In genomic region chr3:111588527-111588926, GRCh38 we compare ENCODE assay signal across 20 cellular contexts. TPM values are rescaled to one million over a fixed set of nuclear protein-coding genes. Genes with fewer than 3 reads are reported as not detected.
DNase-seq lines count a peak whose midpoint lies in the region; ATAC-seq, FAIRE-seq and TF ChIP-seq lines count a peak whose summit lies in the region.
"Had no signal": no experiment of that assay in that cellular context is flagged by ENCODE, and none has a peak within 500 bp of the region (broad histone marks: within the 10 kb centered on the region; RNA-seq: fewer than 3 reads in every experiment).

No MANE protein-coding gene starts in this region.

- H3K4me1 ChIP-seq in smooth muscle cell (ENCODE audit: low read depth) (no peaks in the 10 kb centered on the region), spleen (no peaks in the 10 kb centered on the region)
- H3K4me1 ChIP-seq: gastrocnemius medialis, tibial nerve had no signal

- H3K36me3 ChIP-seq in bronchial epithelial cell (ENCODE audit: control insufficient read depth, insufficient read depth, low read length) (no peaks in the 10 kb centered on the region), smooth muscle cell (ENCODE audit: low read depth) (no peaks in the 10 kb centered on the region), spleen (peaks cover 0 to 7% (median 0%) of the 10 kb centered on the region in 6 donors)
- H3K36me3 ChIP-seq: gastrocnemius medialis, tibial nerve had no signal

- TF ChIP-seq POLR2A in spleen (IDR thresholded peaks at IDR 0.05), result no peak

- H3K27me3 ChIP-seq in bronchial epithelial cell (ENCODE audit: control insufficient read depth, insufficient read depth, low read length) (no peaks in the 10 kb centered on the region), smooth muscle cell (ENCODE audit: low read depth) (no peaks in the 10 kb centered on the region), spleen (replicated peaks in 1 of 7) (no peaks in the 10 kb centered on the region), dorsolateral prefrontal cortex (peaks cover 0 to 6% (median 0%) of the 10 kb centered on the region in 45 donors)
- H3K27me3 ChIP-seq: gastrocnemius medialis, tibial nerve had no signal

- H3K27ac ChIP-seq in smooth muscle cell (ENCODE audit: low read depth), result peak overlapping the region; percentile 68
- no peak overlapping the region for H3K27ac ChIP-seq in spleen
- no peak overlapping the region for H3K27ac ChIP-seq in dorsolateral prefrontal cortex
- H3K27ac ChIP-seq: coronary artery, gastrocnemius medialis, tibial nerve had no signal

- no peak overlapping the region for H2AFZ ChIP-seq in smooth muscle cell (ENCODE audit: low read depth)

- H3K27me3 Mint-ChIP-seq in activated T-cell treated with anti-CD3 and anti-CD28 coated beads, Interleukin-2, amount 50 U/mL, for 72 hours (ENCODE audit: low read depth), result no peaks in the 10 kb centered on the region
- H3K27me3 Mint-ChIP-seq in HFFc6 (ENCODE audit: insufficient read depth), result no peaks in the 10 kb centered on the region

- no peak for FAIRE-seq in bronchial epithelial cell (lab: Jason Lieb, UNC)
- FAIRE-seq: endothelial cell of umbilical vein, TTC549 had no signal

- peaks cover 70% of the 10 kb centered on the region for H3K4me1 Mint-ChIP-seq in activated T-cell treated with anti-CD3 and anti-CD28 coated beads, Interleukin-2, amount 50 U/mL, for 72 hours (ENCODE audit: low read depth)
- peaks cover 88% of the 10 kb centered on the region for H3K4me1 Mint-ChIP-seq in HFFc6 (ENCODE audit: low read depth)

- peak overlapping the region in 1 of 2 donors; percentile 64 for H3K4me3 Mint-ChIP-seq in activated T-cell treated with anti-CD3 and anti-CD28 coated beads, Interleukin-2, amount 50 U/mL, for 72 hours
- no peak overlapping the region for H3K4me3 Mint-ChIP-seq in HFFc6

- peaks cover 35 to 74% of the 10 kb centered on the region in 2 donors for H3K36me3 Mint-ChIP-seq in activated T-cell treated with anti-CD3 and anti-CD28 coated beads, Interleukin-2, amount 50 U/mL, for 72 hours (ENCODE audit: insufficient read depth in 2 of 2)
- peaks cover 28% of the 10 kb centered on the region for H3K36me3 Mint-ChIP-seq in HFFc6 (ENCODE audit: low read depth)

- H3F3A ChIP-seq in smooth muscle cell (ENCODE audit: low read depth), result peaks cover 3% of the 10 kb centered on the region

- no peaks in the 10 kb centered on the region for H3K9me3 ChIP-seq in smooth muscle cell (replicated peaks; ENCODE audit: low read depth)
- no peaks in the 10 kb centered on the region for H3K9me3 ChIP-seq in spleen
- H3K9me3 ChIP-seq: gastrocnemius medialis had no signal

- peak in 1 of 2 donors; percentile 30 for ATAC-seq in activated T-cell treated with anti-CD3 and anti-CD28 coated beads, Interleukin-2, amount 50 U/mL, for 72 hours (replicated peaks in 1 of 2)
- ATAC-seq: gastrocnemius medialis, left lobe of liver had no signal

- H3K4me2 ChIP-seq in smooth muscle cell, result no peak overlapping the region

- DNase-seq in activated T-cell treated with anti-CD3 and anti-CD28 coated beads, Interleukin-2, amount 50 U/mL, for 72 hours, result no peak
- no peak for DNase-seq in activated T-cell treated with anti-CD3 and anti-CD28 coated beads for 4 hours
- peak; percentile 25 for DNase-seq in HFFc6
- DNase-seq in bronchial epithelial cell (ENCODE audit: low read depth), result peak; percentile 72
- no peak for DNase-seq in smooth muscle cell (lab: John Stamatoyannopoulos, UW; ENCODE audit: unreplicated experiment)
- no peak for DNase-seq in spleen
- DNase-seq in GM20000 (ENCODE audit: low spot score), result no peak
- DNase-seq in dorsolateral prefrontal cortex, result no peak
- DNase-seq: activated CD4-positive, alpha-beta T cell treated with anti-CD3 and anti-CD28 coated beads, Interleukin-2, amount 50 U/mL, for 48 hours; activated gamma-delta T cell treated with Interleukin-2 at 50 U/mL for 16 hours; DND-41; gastrocnemius medialis; NCI-H146; NCI-H2227 treated with DMSO at 0.1 percent for 48 hours had no signal

- no peaks in the 10 kb centered on the region for H4K20me1 ChIP-seq in smooth muscle cell (ENCODE audit: low read depth)

- intact Hi-C loops in spleen (cut with DNase I; ENCODE audit: low total_unique reads) (no loop called here), dorsolateral prefrontal cortex (cut with DNase I) (no loop called here)

- peaks cover 6 to 9% of the 10 kb centered on the region in 2 donors for H3K9me3 Mint-ChIP-seq in activated T-cell treated with anti-CD3 and anti-CD28 coated beads, Interleukin-2, amount 50 U/mL, for 72 hours
- no peaks in the 10 kb centered on the region; the same call in none of the 2 replicates for H3K9me3 Mint-ChIP-seq in HFFc6

- TF ChIP-seq CTCF in HFFc6 (IDR thresholded peaks at IDR 0.05) (no peak), bronchial epithelial cell (IDR thresholded peaks at IDR 0.05; ENCODE audit: insufficient read depth, low read length, severe bottlenecking) (no peak), smooth muscle cell (IDR thresholded peaks at IDR 0.05; ENCODE audit: borderline replicate concordance, insufficient read depth, poor library complexity, severe bottlenecking) (no peak), spleen (IDR thresholded peaks at IDR 0.05 in 8 of 11, conservative IDR thresholded peaks at IDR 0.05 in 3 of 11) (no peak), GM20000 (IDR thresholded peaks at IDR 0.05; ENCODE audit: extremely low read depth, missing control alignments) (no peak), dorsolateral prefrontal cortex (IDR thresholded peaks at IDR 0.05 in 54 of 56, conservative IDR thresholded peaks at IDR 0.05 in 2 of 56; ENCODE audit: low read depth in 1 of 56, partially characterized antibody in 56 of 56) (no peak)

- H3K27ac Mint-ChIP-seq in activated T-cell treated with anti-CD3 and anti-CD28 coated beads, Interleukin-2, amount 50 U/mL, for 72 hours, result peak overlapping the region; percentile 85
- H3K27ac Mint-ChIP-seq in HFFc6, result peak overlapping the region; percentile 26

- H3K79me2 ChIP-seq in smooth muscle cell (ENCODE audit: low read depth), result no peaks in the 10 kb centered on the region

- no peak overlapping the region for H3K9ac ChIP-seq in smooth muscle cell (ENCODE audit: low read depth)

- H3K4me3 ChIP-seq in bronchial epithelial cell (ENCODE audit: low read depth, low read length) (no peak overlapping the region), smooth muscle cell (no peak overlapping the region), spleen (no peak overlapping the region), dorsolateral prefrontal cortex (no peak overlapping the region)
- H3K4me3 ChIP-seq: coronary artery, gastrocnemius medialis, tibial nerve had no signal

RNA-seq across cellular contexts. Expression of gene ZBED2, which starts 6.6 kb away (rescaled TPM):
- 100 to 1,000 TPM; 360 to 597 TPM for total RNA-seq in activated T-cell treated with anti-CD3 and anti-CD28 coated beads, Interleukin-2, amount 50 U/mL, for 72 hours
- total RNA-seq in HFFc6 (2021; fragmentation: NEBNext Ultra II Directional; extraction: Animal tissue kit (Norgen Biotek cat#: 25700)), result under 1 TPM; 0.07 to 0.32 (median 0.20) TPM
- total RNA-seq in bronchial epithelial cell (6.3 and 8.2 TPM in 2 replicates), smooth muscle cell (9.2 and 11.9 TPM in 2 replicates), spleen (under 1 TPM in 1 of 7 donors, not detected in 6; 0.28 TPM), dorsolateral prefrontal cortex (under 1 TPM in 1 of 120 experiments, not detected in 119; 0.20 TPM)
- polyA plus RNA-seq in smooth muscle cell (2.4 and 17.0 TPM in 2 replicates), spleen (under 1 TPM; 0.20 to 0.80 (median 0.29) TPM)
- total RNA-seq: endothelial cell of umbilical vein, gastrocnemius medialis, mononuclear cell, tibial nerve had no signal
- polyA plus RNA-seq: endothelial cell of umbilical vein had no signal

RNA-seq across cellular contexts. Expression of gene CD96, which starts 46.5 kb away (rescaled TPM):
- 10 to 100 TPM; 88.9 to 99.6 TPM for total RNA-seq in activated T-cell treated with anti-CD3 and anti-CD28 coated beads, Interleukin-2, amount 50 U/mL, for 72 hours
- total RNA-seq in HFFc6 (2021; fragmentation: NEBNext Ultra II Directional; extraction: Animal tissue kit (Norgen Biotek cat#: 25700)), result not detected
- total RNA-seq in bronchial epithelial cell (not detected in 2 replicates), smooth muscle cell (0.09 TPM in 2 replicates), spleen (10 to 100 TPM; 22.4 to 43.9 (median 31.4) TPM), dorsolateral prefrontal cortex (1 to 10 TPM in 15 of 120 experiments, under 1 TPM in 46, not detected in 59; 0.10 to 2.6 (median 0.60) TPM)
- polyA plus RNA-seq in smooth muscle cell (0.33 and 0.46 TPM in 2 replicates), spleen (1 to 10 TPM; 2.9 to 6.4 (median 3.3) TPM)
- total RNA-seq: endothelial cell of umbilical vein had no signal
- polyA plus RNA-seq: endothelial cell of umbilical vein had no signal

Comparison
In these comparisons a context has a peak if more than half of its experiments do, and no peak if none do; other contexts are left out.
1. DNase-seq: peak in HFFc6 (single experiment) and bronchial epithelial cell (single experiment); none in activated T-cell treated with anti-CD3 and anti-CD28 coated beads, Interleukin-2, amount 50 U/mL, for 72 hours (0 of 2), activated T-cell treated with anti-CD3 and anti-CD28 coated beads for 4 hours (single experiment), smooth muscle cell (single experiment), spleen (single experiment), GM20000 (single experiment) and dorsolateral prefrontal cortex (0 of 10).
2. RNA of gene ZBED2, which starts 6.6 kb away (total RNA-seq): 360 to 597 TPM in activated T-cell treated with anti-CD3 and anti-CD28 coated beads, Interleukin-2, amount 50 U/mL, for 72 hours; 9.2 to 11.9 TPM in smooth muscle cell, 6.3 to 8.2 TPM in bronchial epithelial cell, 0.07 to 0.32 TPM in HFFc6, 0.28 TPM in spleen and 0.20 TPM in dorsolateral prefrontal cortex; every median in the first group is over 10 times any median in the second.
3. RNA of gene CD96, which starts 46.5 kb away (total RNA-seq): 88.9 to 99.6 TPM in activated T-cell treated with anti-CD3 and anti-CD28 coated beads, Interleukin-2, amount 50 U/mL, for 72 hours and 22.4 to 43.9 TPM in spleen; 0.10 to 2.6 TPM in dorsolateral prefrontal cortex, 0.09 TPM in smooth muscle cell, not detected in HFFc6 and not detected in bronchial epithelial cell; every median in the first group is over 4 times any median in the second.